13 cellular contexts compared by ENCODE assay signal in the genomic region with DNA sequence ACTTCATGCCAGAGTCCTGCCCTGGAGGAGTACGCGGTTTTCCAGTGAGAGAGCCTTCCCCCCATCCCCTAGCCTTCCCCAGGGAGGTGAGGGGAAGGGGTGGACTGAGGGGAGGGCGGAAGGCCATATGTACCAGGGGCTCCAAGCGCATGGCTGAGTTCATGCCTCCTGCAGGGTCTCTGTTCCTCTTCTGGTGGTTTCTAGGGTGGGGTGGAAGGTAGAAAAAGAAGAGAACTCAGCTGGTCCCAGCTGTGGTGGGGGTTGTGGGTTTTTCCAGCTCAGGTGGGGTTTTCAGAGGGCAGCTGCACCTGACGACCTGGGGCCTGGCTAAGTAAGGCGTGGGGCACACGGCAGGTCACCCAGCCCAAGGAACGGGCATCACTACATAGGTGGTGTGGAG. TPM values are rescaled to one million over a fixed set of nuclear protein-coding genes. Genes with fewer than 3 reads are reported as not detected.
DNase-seq lines count a peak whose midpoint lies in the region; ATAC-seq and TF ChIP-seq lines count a peak whose summit lies in the region.
"Had no signal": no experiment of that assay in that cellular context is flagged by ENCODE, and none has a peak within 500 bp of the region (broad histone marks: within the 10 kb centered on the region; RNA-seq: fewer than 3 reads in every experiment).

No MANE protein-coding gene starts in this region.

- H3K79me2 ChIP-seq in Karpas-422 (ENCODE audit: low read length) = no peaks in the 10 kb centered on the region

- H3K27ac ChIP-seq in Karpas-422 (ENCODE audit: low read length) = no peak overlapping the region
- no peak overlapping the region for H3K27ac ChIP-seq in lower lobe of right lung
- H3K27ac ChIP-seq: C4-2B, SJCRH30 had no signal

- no peaks in the 10 kb centered on the region for H3K9me3 Mint-ChIP-seq in stimulated activated effector memory CD8-positive, alpha-beta T cell treated with anti-CD3 and anti-CD28 coated beads, Interleukin-12 subunit alpha, Interleukin-12 subunit beta, amount 100 ng/mL, for 72 hours
- H3K9me3 Mint-ChIP-seq in nephron progenitor cell = no peaks in the 10 kb centered on the region
- H3K9me3 Mint-ChIP-seq: activated naive CD4-positive, alpha-beta T cell treated with anti-CD3 and anti-CD28 coated beads for 36 hours had no signal

- ATAC-seq in GM18868 (IDR thresholded peaks at IDR 0.05; ENCODE audit: unreplicated experiment) (peak; percentile 63), GM21723 (IDR thresholded peaks at IDR 0.05; ENCODE audit: unreplicated experiment) (peak; percentile 66), HG03571 (IDR thresholded peaks at IDR 0.05; ENCODE audit: unreplicated experiment) (peak; percentile 56), lower lobe of right lung (no peak)
- no peak for ATAC-seq in stimulated activated effector memory CD8-positive, alpha-beta T cell treated with anti-CD3 and anti-CD28 coated beads, Interleukin-12 subunit alpha, Interleukin-12 subunit beta, amount 100 ng/mL, for 72 hours
- ATAC-seq: right cardiac atrium had no signal

- no peak overlapping the region for H3K4me2 ChIP-seq in Karpas-422 (ENCODE audit: low read depth, low read length, poor library complexity, severe bottlenecking)

- no peaks in the 10 kb centered on the region for H3K9me3 ChIP-seq in Karpas-422 (ENCODE audit: low read length)
- no peaks in the 10 kb centered on the region for H3K9me3 ChIP-seq in lower lobe of right lung
- H3K9me3 ChIP-seq: SJCRH30 had no signal

- H3K36me3 ChIP-seq in Karpas-422 (ENCODE audit: insufficient read depth, low read length) (no peaks in the 10 kb centered on the region), lower lobe of right lung (no peaks in the 10 kb centered on the region)
- H3K36me3 ChIP-seq: SJCRH30 had no signal

- DNase-seq in stimulated activated effector memory CD8-positive, alpha-beta T cell treated with anti-CD3 and anti-CD28 coated beads, Interleukin-12 subunit alpha, Interleukin-12 subunit beta, amount 100 ng/mL, for 72 hours (ENCODE audit: low spot score in 2 of 2) = no peak
- DNase-seq in nephron progenitor cell (no peak), Karpas-422 (no peak), lower lobe of right lung (no peak)
- DNase-seq: activated naive CD4-positive, alpha-beta T cell treated with anti-CD3 and anti-CD28 coated beads for 36 hours; islet precursor cell; NCI-H187 treated with DMSO at 0.1 percent for 48 hours; right cardiac atrium; SJCRH30 had no signal

- H3K36me3 Mint-ChIP-seq in stimulated activated effector memory CD8-positive, alpha-beta T cell treated with anti-CD3 and anti-CD28 coated beads, Interleukin-12 subunit alpha, Interleukin-12 subunit beta, amount 100 ng/mL, for 72 hours = no peaks in the 10 kb centered on the region
- no peaks in the 10 kb centered on the region for H3K36me3 Mint-ChIP-seq in nephron progenitor cell (ENCODE audit: low read depth)

- no peaks in the 10 kb centered on the region for H3K27me3 ChIP-seq in Karpas-422 (ENCODE audit: low read length)
- no peaks in the 10 kb centered on the region for H3K27me3 ChIP-seq in lower lobe of right lung (ENCODE audit: low read depth)

- H3K4me3 ChIP-seq in Karpas-422 (ENCODE audit: low read length) = no peak overlapping the region
- H3K4me3 ChIP-seq in lower lobe of right lung = no peak overlapping the region
- H3K4me3 ChIP-seq: SJCRH30 had no signal

- H3K9me2 ChIP-seq in Karpas-422 (replicated peaks; ENCODE audit: insufficient read depth, low read length) = no peaks in the 10 kb centered on the region

- peaks cover 29% of the 10 kb centered on the region for H3K27me3 Mint-ChIP-seq in nephron progenitor cell (ENCODE audit: low read depth, poor library complexity)

- intact Hi-C loops in lower lobe of right lung (cut with DNase I) = no loop called here

- H3K27ac Mint-ChIP-seq in stimulated activated effector memory CD8-positive, alpha-beta T cell treated with anti-CD3 and anti-CD28 coated beads, Interleukin-12 subunit alpha, Interleukin-12 subunit beta, amount 100 ng/mL, for 72 hours = peak overlapping the region; percentile 40
- H3K27ac Mint-ChIP-seq in nephron progenitor cell = no peak overlapping the region
- H3K27ac Mint-ChIP-seq: activated naive CD4-positive, alpha-beta T cell treated with anti-CD3 and anti-CD28 coated beads for 36 hours had no signal

- peaks cover 52% of the 10 kb centered on the region; the same call in 1 of the 2 replicates for H4K20me1 ChIP-seq in Karpas-422 (ENCODE audit: insufficient read depth, low read depth, low read length)

- H2AFZ ChIP-seq in Karpas-422 (ENCODE audit: low read length) = no peak overlapping the region

- no peak overlapping the region for H3K9ac ChIP-seq in Karpas-422 (ENCODE audit: low read length)

- H3K4me1 ChIP-seq in Karpas-422 (ENCODE audit: low read length) (peaks cover 17% of the 10 kb centered on the region), lower lobe of right lung (no peaks in the 10 kb centered on the region)

- no peak overlapping the region for H3K4me3 Mint-ChIP-seq in stimulated activated effector memory CD8-positive, alpha-beta T cell treated with anti-CD3 and anti-CD28 coated beads, Interleukin-12 subunit alpha, Interleukin-12 subunit beta, amount 100 ng/mL, for 72 hours
- H3K4me3 Mint-ChIP-seq in nephron progenitor cell = no peak overlapping the region
- H3K4me3 Mint-ChIP-seq: activated naive CD4-positive, alpha-beta T cell treated with anti-CD3 and anti-CD28 coated beads for 36 hours had no signal

- TF ChIP-seq CTCF in nephron progenitor cell (IDR thresholded peaks at IDR 0.05) (no peak), lower lobe of right lung (IDR thresholded peaks at IDR 0.05) (no peak)

- H3K4me1 Mint-ChIP-seq in stimulated activated effector memory CD8-positive, alpha-beta T cell treated with anti-CD3 and anti-CD28 coated beads, Interleukin-12 subunit alpha, Interleukin-12 subunit beta, amount 100 ng/mL, for 72 hours = peaks cover 14% of the 10 kb centered on the region
- peaks cover 25% of the 10 kb centered on the region for H3K4me1 Mint-ChIP-seq in nephron progenitor cell

RNA-seq across cellular contexts. Expression of a gene that starts 10.7 kb away (rescaled TPM):
- total RNA-seq in Karpas-422 (2014; rRNA removed; shearing (Covaris generic); ENCODE audit: low replicate concordance) = 4.7 and 8.2 TPM in 2 replicates
- total RNA-seq in lower lobe of right lung = 82.3 TPM

Comparison
In these comparisons a context has a peak if more than half of its experiments do, and no peak if none do; other contexts are left out.
1. ATAC-seq: peak in GM18868 (single experiment), GM21723 (single experiment) and HG03571 (single experiment); none in stimulated activated effector memory CD8-positive, alpha-beta T cell treated with anti-CD3 and anti-CD28 coated beads, Interleukin-12 subunit alpha, Interleukin-12 subunit beta, amount 100 ng/mL, for 72 hours (single experiment) and lower lobe of right lung (0 of 2).